Comparison of ENCODE assay signal across 8 cellular contexts in genomic region chr20:49276895-49277785, GRCh38. TPM values are rescaled to one million over a fixed set of nuclear protein-coding genes. Genes with fewer than 3 reads are reported as not detected.
DNase-seq lines count a peak whose midpoint lies in the region; ATAC-seq and TF ChIP-seq lines count a peak whose summit lies in the region.

No MANE protein-coding gene starts in this region.

- H3K27ac ChIP-seq in layer of hippocampus (ENCODE audit: low read depth, low read length) = peak overlapping the region; percentile 96

- H3K4me1 Mint-ChIP-seq in brain = peaks cover 62% of the 10 kb centered on the region

- peaks cover 81% of the 10 kb centered on the region for H3K36me3 Mint-ChIP-seq in brain

- peaks cover 24% of the 10 kb centered on the region for H3K27me3 Mint-ChIP-seq in brain

- peaks cover 39 to 48% (median 39%) of the 10 kb centered on the region in 5 experiments for H3K9me3 Mint-ChIP-seq in brain

- no peaks in the 10 kb centered on the region for H3K27me3 ChIP-seq in layer of hippocampus (ENCODE audit: control insufficient read depth, insufficient read depth, low read length)

- peak; percentile 16 for DNase-seq in T follicular helper cell (ENCODE audit: low read depth)
- DNase-seq in stimulated activated CD4-positive, alpha-beta T cell treated with anti-CD3 and anti-CD28 coated beads, Interleukin-4, amount 100 ng/mL, for 4 hours = peak; percentile 39 to 45

- H3K27ac Mint-ChIP-seq in brain = peak overlapping the region; percentile 69 to 98 (median 94)

- H3K4me3 Mint-ChIP-seq in brain = peak overlapping the region; percentile 88 to 98 (median 96)

- peak; percentile 0 for ATAC-seq in GM18498 (IDR thresholded peaks at IDR 0.05; ENCODE audit: unreplicated experiment)
- ATAC-seq in GM19452 (IDR thresholded peaks at IDR 0.05; ENCODE audit: unreplicated experiment) = no peak
- no peak for ATAC-seq in GM18520 (IDR thresholded peaks at IDR 0.05; ENCODE audit: unreplicated experiment)
- ATAC-seq in GM18511 (IDR thresholded peaks at IDR 0.05; ENCODE audit: unreplicated experiment) = no peak

- no peak for TF ChIP-seq CTCF in brain (conservative IDR thresholded peaks at IDR 0.05)

RNA-seq across cellular contexts. Expression of gene ZNFX1, which starts 0.7 kb away (rescaled TPM):
- 23.5 TPM for polyA plus RNA-seq in brain (ENCODE audit: insufficient read depth, low read depth, low replicate concordance)

RNA-seq across cellular contexts. Expression of gene DDX27, which starts 57.9 kb away (rescaled TPM):
- polyA plus RNA-seq in brain (ENCODE audit: insufficient read depth, low read depth, low replicate concordance) = 81.3 TPM
